Comparison of ENCODE assay signal across 13 cellular contexts in genomic region chr14:101774006-101774755, GRCh38. TPM values are rescaled to one million over a fixed set of nuclear protein-coding genes. Genes with fewer than 3 reads are reported as not detected.
A peak's percentile ranks its signal among the peaks of the same experiment; 100 is the strongest.
DNase-seq lines count a peak whose midpoint lies in the region; ATAC-seq and TF ChIP-seq lines count a peak whose summit lies in the region.
"Had no signal": no experiment of that assay in that cellular context is flagged by ENCODE, and none has a peak within 500 bp of the region (broad histone marks: within the 10 kb centered on the region; RNA-seq: fewer than 3 reads in every experiment).

No MANE protein-coding gene starts in this region.

- no peak for TF ChIP-seq EP300 in SK-N-SH (IDR thresholded peaks at IDR 0.05; ENCODE audit: borderline replicate concordance in 1 of 2, low read depth in 1 of 2, low read length in 1 of 2)

- no peak overlapping the region for H3K4me3 ChIP-seq in CD4-positive, CD25-positive, alpha-beta regulatory T cell (ENCODE audit: low read depth, low read length)
- peak overlapping the region; percentile 13; the same call in 1 of the 2 replicates for H3K4me3 ChIP-seq in Jurkat, Clone E6-1 (ENCODE audit: low read length)
- H3K4me3 ChIP-seq in SU-DHL-6 (ENCODE audit: insufficient read depth, low read length, poor library complexity, severe bottlenecking) (peak overlapping the region; percentile 18), SK-N-SH (ENCODE audit: low read depth in 2 of 2, low read length in 1 of 2) (no peak overlapping the region)

- no peak for TF ChIP-seq RAD21 in SK-N-SH (IDR thresholded peaks at IDR 0.05; ENCODE audit: low read length)

- H2AFZ ChIP-seq in SU-DHL-6 (ENCODE audit: low read depth, low read length, severe bottlenecking) (no peak overlapping the region), SK-N-SH (ENCODE audit: low read depth) (no peak overlapping the region)

- peak overlapping the region in 1 of 4 donors; percentile 28 for H3K4me3 Mint-ChIP-seq in CD4-positive, CD25-positive, alpha-beta regulatory T cell
- H3K4me3 Mint-ChIP-seq: activated T-cell treated with anti-CD3 and anti-CD28 coated beads, Interleukin-2, amount 50 U/mL, for 4 hours had no signal

- WGBS in SK-N-SH (ENCODE audit: low lambda C conversion rate), result 72% methylated on average over 7 of the region's 7 CpGs

- no peaks in the 10 kb centered on the region for H3K79me2 ChIP-seq in SU-DHL-6 (ENCODE audit: insufficient read depth, low read length)
- peaks cover 4% of the 10 kb centered on the region; the same call in 1 of the 2 replicates for H3K79me2 ChIP-seq in SK-N-SH (ENCODE audit: insufficient read depth)

- H3K27ac Mint-ChIP-seq in CD4-positive, CD25-positive, alpha-beta regulatory T cell, result peak overlapping the region in 2 of 3 donors; percentile 50 to 67

- peak overlapping the region; percentile 65 for H3K4me2 ChIP-seq in SU-DHL-6 (ENCODE audit: low read depth, low read length, poor library complexity, severe bottlenecking)
- no peak overlapping the region for H3K4me2 ChIP-seq in SK-N-SH

- H3K4me1 Mint-ChIP-seq in CD4-positive, CD25-positive, alpha-beta regulatory T cell, result peaks cover 11 to 52% (median 18%) of the 10 kb centered on the region in 4 donors

- no peaks in the 10 kb centered on the region for H3K9me2 ChIP-seq in SU-DHL-6 (replicated peaks; ENCODE audit: insufficient read depth, low read length)
- H3K9me2 ChIP-seq in SK-N-SH, result no peaks in the 10 kb centered on the region

- no peak for TF ChIP-seq CTCF in SU-DHL-6 (IDR thresholded peaks at IDR 0.05; ENCODE audit: insufficient read depth, low read length, poor library complexity, severe bottlenecking)
- TF ChIP-seq CTCF in SK-N-SH (IDR thresholded peaks at IDR 0.05), result no peak

- no peaks in the 10 kb centered on the region for H3K36me3 ChIP-seq in CD4-positive, CD25-positive, alpha-beta regulatory T cell (ENCODE audit: control insufficient read depth, insufficient read depth, low read length)
- H3K36me3 ChIP-seq in SU-DHL-6 (ENCODE audit: low read length) (no peaks in the 10 kb centered on the region), SK-N-SH (replicated peaks in 1 of 2; ENCODE audit: control insufficient read depth in 1 of 2, insufficient read depth in 2 of 2, low read length in 1 of 2) (peaks cover 0 to 7% of the 10 kb centered on the region in 2 experiments)

- peaks cover 0 to 1% (median 0%) of the 10 kb centered on the region in 7 donors for H3K9me3 Mint-ChIP-seq in CD4-positive, CD25-positive, alpha-beta regulatory T cell
- H3K9me3 Mint-ChIP-seq: activated T-cell treated with anti-CD3 and anti-CD28 coated beads, Interleukin-2, amount 50 U/mL, for 4 hours had no signal

- H3F3A ChIP-seq in SU-DHL-6 (ENCODE audit: insufficient read depth), result peaks cover 50% of the 10 kb centered on the region
- peaks cover 4% of the 10 kb centered on the region for H3F3A ChIP-seq in SK-N-SH (replicated peaks; ENCODE audit: insufficient read depth)

- peaks cover 2% of the 10 kb centered on the region for H3K27me3 Mint-ChIP-seq in CD4-positive, CD25-positive, alpha-beta regulatory T cell

- no peaks in the 10 kb centered on the region for H3K9me3 ChIP-seq in CD4-positive, CD25-positive, alpha-beta regulatory T cell (ENCODE audit: control insufficient read depth in 2 of 2, low read length in 2 of 2)
- H3K9me3 ChIP-seq in SU-DHL-6 (ENCODE audit: insufficient read depth, low read length), result no peaks in the 10 kb centered on the region
- H3K9me3 ChIP-seq in SK-N-SH, result no peaks in the 10 kb centered on the region

- ATAC-seq in CD4-positive, CD25-positive, alpha-beta regulatory T cell (ENCODE audit: low read depth in 2 of 2), result no peak
- ATAC-seq: activated T-cell treated with anti-CD3 and anti-CD28 coated beads, Interleukin-2, amount 50 U/mL, for 4 hours had no signal

- H3K9ac ChIP-seq in SU-DHL-6 (ENCODE audit: low read length) (peak overlapping the region; percentile 53), SK-N-SH (no peak overlapping the region)

- no peak for DNase-seq in CD4-positive, CD25-positive, alpha-beta regulatory T cell
- peak; percentile 78 for DNase-seq in Jurkat, Clone E6-1 (ENCODE audit: low read depth, low spot score)
- DNase-seq in mesenteric fat pad (ENCODE audit: low spot score) (peak; percentile 55), NCI-H510A treated with DMSO at 0.1 percent for 48 hours (lab: John Stamatoyannopoulos, UW) (no peak), SK-N-SH (no peak), retina (no peak)
- no peak for DNase-seq in activated naive CD4-positive, alpha-beta T cell treated with Interleukin-2 at 50 U/mL for 16 hours
- DNase-seq: activated T-cell treated with anti-CD3 and anti-CD28 coated beads, Interleukin-2, amount 50 U/mL, for 4 hours; mammary epithelial cell; NCI-H2029; Right ventricle myocardium superior had no signal

- H3K27me3 ChIP-seq in CD4-positive, CD25-positive, alpha-beta regulatory T cell (ENCODE audit: control insufficient read depth, insufficient read depth, low read length), result no peaks in the 10 kb centered on the region
- no peaks in the 10 kb centered on the region for H3K27me3 ChIP-seq in SU-DHL-6 (ENCODE audit: low read length)
- no peaks in the 10 kb centered on the region for H3K27me3 ChIP-seq in SK-N-SH (ENCODE audit: insufficient read depth)

- H3K27ac ChIP-seq in CD4-positive, CD25-positive, alpha-beta regulatory T cell (ENCODE audit: insufficient read depth, low read length, poor library complexity, severe bottlenecking), result no peak overlapping the region
- H3K27ac ChIP-seq in SU-DHL-6 (ENCODE audit: low read depth, low read length) (peak overlapping the region; percentile 95), SK-N-SH (ENCODE audit: low read depth in 2 of 2, low read length in 1 of 2) (peak overlapping the region in 1 of 2 experiments; percentile 51; a peak in 1 of 4 replicates)
- H3K27ac ChIP-seq: epithelial cell of prostate had no signal

- H3K4me1 ChIP-seq in CD4-positive, CD25-positive, alpha-beta regulatory T cell (ENCODE audit: control insufficient read depth, insufficient read depth, low read length, poor library complexity, severe bottlenecking), result no peaks in the 10 kb centered on the region
- H3K4me1 ChIP-seq in SK-N-SH (ENCODE audit: control insufficient read depth in 1 of 2, insufficient read depth in 2 of 2, low read depth in 1 of 2, low read length in 1 of 2), result peaks cover 0 to 27% of the 10 kb centered on the region in 2 experiments; a peak in 1 of 4 replicates

- H4K20me1 ChIP-seq in SU-DHL-6 (ENCODE audit: low read depth, low read length), result no peaks in the 10 kb centered on the region
- H4K20me1 ChIP-seq in SK-N-SH (ENCODE audit: insufficient read depth), result peaks cover 6% of the 10 kb centered on the region; the same call in 1 of the 2 replicates

- POLR2A ChIA-PET in SK-N-SH (lab: Yijun Ruan, JAX), result interaction anchor here (0.8 to 1.3 kb wide), 2 partner anchors 36 to 38 kb away, joined by 3 to 4 read pairs; no protein-coding TSS in a partner anchor

- H3K36me3 Mint-ChIP-seq in CD4-positive, CD25-positive, alpha-beta regulatory T cell, result peaks cover 20% of the 10 kb centered on the region

- CTCF ChIA-PET in SK-N-SH (lab: Yijun Ruan, JAX), result interaction anchor here (0.9 to 5.5 kb wide), 3 partner anchors 13 to 116 kb away, joined by 3 to 45 read pairs (median 3); partner anchors contain the start of gene PPP2R5C

TF ChIP-seq in SK-N-SH, 30 proteins besides CTCF, POLR2A, EP300 and RAD21 (continues in another document):
- TF ChIP-seq GATA2 (CRISPR knock-in tag; IDR thresholded peaks at IDR 0.05) (no peak), PBX3 (IDR thresholded peaks at IDR 0.05) (no peak), MXI1 (IDR thresholded peaks at IDR 0.05; ENCODE audit: low read depth, low read length) (no peak)
- TF ChIP-seq, protein P1, sequence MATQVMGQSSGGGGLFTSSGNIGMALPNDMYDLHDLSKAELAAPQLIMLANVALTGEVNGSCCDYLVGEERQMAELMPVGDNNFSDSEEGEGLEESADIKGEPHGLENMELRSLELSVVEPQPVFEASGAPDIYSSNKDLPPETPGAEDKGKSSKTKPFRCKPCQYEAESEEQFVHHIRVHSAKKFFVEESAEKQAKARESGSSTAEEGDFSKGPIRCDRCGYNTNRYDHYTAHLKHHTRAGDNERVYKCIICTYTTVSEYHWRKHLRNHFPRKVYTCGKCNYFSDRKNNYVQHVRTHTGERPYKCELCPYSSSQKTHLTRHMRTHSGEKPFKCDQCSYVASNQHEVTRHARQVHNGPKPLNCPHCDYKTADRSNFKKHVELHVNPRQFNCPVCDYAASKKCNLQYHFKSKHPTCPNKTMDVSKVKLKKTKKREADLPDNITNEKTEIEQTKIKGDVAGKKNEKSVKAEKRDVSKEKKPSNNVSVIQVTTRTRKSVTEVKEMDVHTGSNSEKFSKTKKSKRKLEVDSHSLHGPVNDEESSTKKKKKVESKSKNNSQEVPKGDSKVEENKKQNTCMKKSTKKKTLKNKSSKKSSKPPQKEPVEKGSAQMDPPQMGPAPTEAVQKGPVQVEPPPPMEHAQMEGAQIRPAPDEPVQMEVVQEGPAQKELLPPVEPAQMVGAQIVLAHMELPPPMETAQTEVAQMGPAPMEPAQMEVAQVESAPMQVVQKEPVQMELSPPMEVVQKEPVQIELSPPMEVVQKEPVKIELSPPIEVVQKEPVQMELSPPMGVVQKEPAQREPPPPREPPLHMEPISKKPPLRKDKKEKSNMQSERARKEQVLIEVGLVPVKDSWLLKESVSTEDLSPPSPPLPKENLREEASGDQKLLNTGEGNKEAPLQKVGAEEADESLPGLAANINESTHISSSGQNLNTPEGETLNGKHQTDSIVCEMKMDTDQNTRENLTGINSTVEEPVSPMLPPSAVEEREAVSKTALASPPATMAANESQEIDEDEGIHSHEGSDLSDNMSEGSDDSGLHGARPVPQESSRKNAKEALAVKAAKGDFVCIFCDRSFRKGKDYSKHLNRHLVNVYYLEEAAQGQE (IDR thresholded peaks at IDR 0.05; ENCODE audit: low read depth, low read length), result no peak

RNA-seq across cellular contexts. Expression of gene PPP2R5C, which starts 12.7 kb away (rescaled TPM):
- 650 TPM for total RNA-seq in CD4-positive, CD25-positive, alpha-beta regulatory T cell
- 100 to 1,000 TPM; 244 to 294 (median 270) TPM for polyA plus RNA-seq in CD4-positive, CD25-positive, alpha-beta regulatory T cell
- 156 TPM for polyA plus RNA-seq in Jurkat, Clone E6-1 (2012; ENCODE audit: insufficient read depth, insufficient read length)
- 124 TPM for total RNA-seq in mesenteric fat pad
- 43.7 and 61.0 TPM in 2 replicates for polyA plus RNA-seq in SK-N-SH (2012; rRNA removed)
- polyA plus RNA-seq in SK-N-SH (2012; cell fraction: cytosol; rRNA removed), result 61.5 and 75.2 TPM in 2 replicates
- 40.4 and 72.7 TPM in 2 replicates for polyA plus RNA-seq in SK-N-SH (2012; cell fraction: nucleus; rRNA removed)

Comparison
In these comparisons a context has a peak if more than half of its experiments do, and no peak if none do; other contexts are left out.
1. DNase-seq: peak in Jurkat, Clone E6-1 (single experiment) and mesenteric fat pad (single experiment); none in CD4-positive, CD25-positive, alpha-beta regulatory T cell (0 of 3), NCI-H510A treated with DMSO at 0.1 percent for 48 hours (single experiment), SK-N-SH (single experiment), activated naive CD4-positive, alpha-beta T cell treated with Interleukin-2 at 50 U/mL for 16 hours (single experiment) and retina (single experiment).
2. H3K4me3 ChIP-seq: peak in Jurkat, Clone E6-1 (single experiment) and SU-DHL-6 (single experiment); none in CD4-positive, CD25-positive, alpha-beta regulatory T cell (single experiment) and SK-N-SH (0 of 2).